In the genomic region with DNA sequence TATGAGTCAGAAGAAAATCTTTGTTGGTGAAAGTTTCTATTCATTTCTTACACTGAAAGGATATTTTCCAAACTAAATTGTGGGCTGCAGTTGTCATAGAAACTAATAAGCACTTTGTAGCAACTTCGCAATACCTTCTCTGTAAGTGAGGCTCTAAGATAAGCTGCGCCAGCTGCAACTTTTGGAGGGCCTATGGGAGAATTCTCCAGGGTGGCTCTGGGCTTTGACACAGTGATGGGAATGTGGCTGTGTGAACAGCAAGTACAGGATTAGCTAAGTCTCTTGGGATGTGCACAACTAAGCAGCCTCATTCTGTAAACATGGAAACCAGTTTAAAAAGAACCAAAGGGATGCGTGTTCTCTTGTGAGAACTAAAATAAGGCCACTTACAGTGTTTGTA, we compare ENCODE assay signal across 13 cellular contexts.
"Had no signal": no experiment of that assay in that cellular context is flagged by ENCODE, and none has a peak within 500 bp of the region (broad histone marks: within the 10 kb centered on the region; RNA-seq: fewer than 3 reads in every experiment).

No MANE protein-coding gene starts in this region.

- H3K4me1 ChIP-seq: psoas muscle, transverse colon had no signal

- H3K27me3 ChIP-seq: transverse colon had no signal

- H3K36me3 ChIP-seq: transverse colon had no signal

- H3K9me3 ChIP-seq: psoas muscle, transverse colon had no signal

- H3K27ac ChIP-seq: epithelial cell of prostate, psoas muscle, transverse colon had no signal

- H3K4me3 ChIP-seq: psoas muscle, transverse colon had no signal

- DNase-seq: activated B cell treated with CpG ODN at 0.5 μM for 24 hours; activated CD4-positive, alpha-beta T cell treated with anti-CD3 and anti-CD28 coated beads, Interleukin-2, amount 10 ng/mL, durations not matched to agents 24 days and 14 days; activated naive CD4-positive, alpha-beta T cell treated with Interleukin-2 at 50 U/mL for 16 hours; activated naive CD8-positive, alpha-beta T cell treated with anti-CD3 and anti-CD28 coated beads, Interleukin-2, amount 50 U/mL, for 24 hours; effector memory CD8-positive, alpha-beta T cell; immature natural killer cell; mammary epithelial cell; occipital lobe; stimulated activated CD4-positive, alpha-beta T cell treated with anti-CD3 and anti-CD28 coated beads, Interleukin-15, amount 100 ng/mL, for 24 hours; T-helper 2 cell; transverse colon had no signal
